ENCODE assay signal across 8 cellular contexts in genomic region chr2:102251042-102251848, GRCh38.
DNase-seq lines count a peak whose midpoint lies in the region; ATAC-seq, FAIRE-seq and TF ChIP-seq lines count a peak whose summit lies in the region.

No MANE protein-coding gene starts in this region.

- H3K27ac ChIP-seq in 22Rv1: no peak overlapping the region
- no peak overlapping the region for H3K27ac ChIP-seq in K562 (ENCODE audit: extremely low read depth, low read depth, low read length)

- intact Hi-C loops in K562 (cut with micrococcal nuclease): loop anchor here (5.0 kb wide), 1 partner anchor 196 kb away; no protein-coding TSS in a partner anchor
- intact Hi-C loops in left colon (cut with DNase I, micrococcal nuclease): loop anchor here in 1 of 2 donors (10.0 kb wide), 1 partner anchor 104 kb away; the partner anchor contains the start of gene IL18R1

- peak overlapping the region; percentile 97 for H3K4me3 Mint-ChIP-seq in T-helper 17 cell

- in situ Hi-C loops in K562 (cut with MboI): loop anchor here (5.0 kb wide), 1 partner anchor 191 kb away; no protein-coding TSS in a partner anchor

- H3K4me2 ChIP-seq in K562 (ENCODE audit: insufficient read depth, low read length): no peak overlapping the region

- peaks cover 22% of the 10 kb centered on the region for H3K4me1 Mint-ChIP-seq in T-helper 17 cell

- H3K4me3 ChIP-seq in K562: no peak overlapping the region

- no peaks in the 10 kb centered on the region for H3K79me2 ChIP-seq in K562 (ENCODE audit: control insufficient read depth, insufficient read depth, low read length)

- peaks cover 0 to 6% of the 10 kb centered on the region in 2 experiments; a peak in 1 of 5 replicates for H3K4me1 ChIP-seq in K562 (replicated peaks in 1 of 2; ENCODE audit: control insufficient read depth in 2 of 2, insufficient read depth in 2 of 2, low read length in 2 of 2)

- H3K27ac Mint-ChIP-seq in T-helper 17 cell: peak overlapping the region; percentile 91

- H3K27me3 Mint-ChIP-seq in T-helper 17 cell: no peaks in the 10 kb centered on the region

- H3K9me1 ChIP-seq in K562 (ENCODE audit: control insufficient read depth, insufficient read depth, low read length): no peaks in the 10 kb centered on the region

- CTCF ChIA-PET in K562 (lab: Yijun Ruan, JAX; ENCODE audit: low intra/inter-chr PET ratio): no interaction called here

- peak in 1 of 2 experiments; percentile 7; a peak in 1 of 4 replicates for TF ChIP-seq RAD21 in K562 (CRISPR knock-in tag; conservative IDR thresholded peaks at IDR 0.05 in 1 of 2, IDR thresholded peaks at IDR 0.05 in 1 of 2)

- no peak overlapping the region for H2AFZ ChIP-seq in K562 (ENCODE audit: low read depth, low read length)

- no peaks in the 10 kb centered on the region for H3K36me3 ChIP-seq in K562 (ENCODE audit: control insufficient read depth, insufficient read depth, low read length)

- 0 out of 5 replicates have a peak, but pooled peaks cover 0 to 4% of the 10 kb centered on the region in 2 experiments for H3K27me3 ChIP-seq in K562 (ENCODE audit: control insufficient read depth in 2 of 2, insufficient read depth in 2 of 2, low read length in 2 of 2)

- peak; percentile 56 to 67 (median 58) for DNase-seq in T-helper 17 cell
- DNase-seq in K562 (ENCODE audit: extremely low read depth in 1 of 4, low spot score in 3 of 4): peak in 2 of 4 experiments; percentile 25 to 34
- peak; percentile 56 to 70 for DNase-seq in left colon
- DNase-seq in stimulated activated CD4-positive, alpha-beta T cell treated with anti-CD3 and anti-CD28 coated beads, Interleukin-2, amount 100 ng/mL, for 4 hours (ENCODE audit: low read depth): peak; percentile 63
- no peak for DNase-seq in NK-92 treated with Interleukin-12 subunit alpha and Interleukin-12 subunit beta, amount 100 ng/mL, for 24 hours (lab: John Stamatoyannopoulos, UW)
- DNase-seq in COR-L47 (lab: John Stamatoyannopoulos, UW): no peak

- no peak for TF ChIP-seq POLR2A in K562 (conservative IDR thresholded peaks at IDR 0.05)

- no TSS peak for BruUV-seq in K562 (replicated peaks; lab: Mats Ljungman, UMichigan)

- 76% methylated on average over 34 of the region's 52 CpGs for WGBS in K562 (ENCODE audit: insufficient coverage, low coverage, missing lambda C conversion rate)

- no peak for TF ChIP-seq EP300 in K562 (IDR thresholded peaks at IDR 0.05; ENCODE audit: low read length)

- FAIRE-seq in K562 (lab: Jason Lieb, UNC): no peak

- H3K9ac ChIP-seq in K562 (ENCODE audit: insufficient read depth in 1 of 2, low read depth in 2 of 2, low read length in 2 of 2): no peak overlapping the region

- ATAC-seq in GM19463 (IDR thresholded peaks at IDR 0.05; ENCODE audit: unreplicated experiment) (peak; percentile 71), T-helper 17 cell (peak; percentile 90), K562 (peak; percentile 63; the same call in 2 of the 3 replicates), left colon (peak; percentile 89)

- peak; percentile 83 for TF ChIP-seq CTCF in 22Rv1 (IDR thresholded peaks at IDR 0.05)
- TF ChIP-seq CTCF in K562 (IDR thresholded peaks at IDR 0.05 in 2 of 3, conservative IDR thresholded peaks at IDR 0.05 in 1 of 3; ENCODE audit: insufficient read depth in 2 of 3, low read depth in 1 of 3, low read length in 3 of 3): peak in 2 of 3 experiments; percentile 40 to 45; a peak in 3 of 6 replicates

- no peaks in the 10 kb centered on the region for H4K20me1 ChIP-seq in K562 (replicated peaks; ENCODE audit: control insufficient read depth, insufficient read depth, low read length)

- H3K36me3 Mint-ChIP-seq in T-helper 17 cell (ENCODE audit: low read depth): peaks cover 2% of the 10 kb centered on the region

- no peaks in the 10 kb centered on the region for H3K9me3 ChIP-seq in T-helper 17 cell (ENCODE audit: control insufficient read depth, low read length, poor library complexity, severe bottlenecking)
- no peaks in the 10 kb centered on the region for H3K9me3 ChIP-seq in K562 (replicated peaks; ENCODE audit: control insufficient read depth, insufficient read depth, low read depth, low read length)

- POLR2A ChIA-PET in K562 (lab: Yijun Ruan, JAX): interaction anchor here (1.3 kb wide), 1 partner anchor 11 kb away, joined by 3 read pairs; no protein-coding TSS in a partner anchor

TF ChIP-seq in K562, 482 proteins besides CTCF, POLR2A, EP300 and RAD21:
- TF ChIP-seq ARID3B (CRISPR knock-in tag; IDR thresholded peaks at IDR 0.05; ENCODE audit: borderline replicate concordance) (no peak), ZNF830 (CRISPR knock-in tag; IDR thresholded peaks at IDR 0.05) (no peak), SMC3 (conservative IDR thresholded peaks at IDR 0.05; ENCODE audit: insufficient read depth, low read depth, low read length) (0 out of 2 replicates have a peak, but pooled peaks have one; percentile 18)

Comparison
In these comparisons a context has a peak if more than half of its experiments do, and no peak if none do; other contexts are left out.
1. DNase-seq: peak in T-helper 17 cell (3 of 3), left colon (2 of 2) and stimulated activated CD4-positive, alpha-beta T cell treated with anti-CD3 and anti-CD28 coated beads, Interleukin-2, amount 100 ng/mL, for 4 hours (single experiment); none in NK-92 treated with Interleukin-12 subunit alpha and Interleukin-12 subunit beta, amount 100 ng/mL, for 24 hours (single experiment) and COR-L47 (single experiment).
2. Peak in every context shown above with its lines, with median percentiles within 50 percentile points of each other: ATAC-seq.